Comparison of ENCODE assay signal across 8 cellular contexts in genomic region chr17:32319548-32319905, GRCh38. TPM values are rescaled to one million over a fixed set of nuclear protein-coding genes. Genes with fewer than 3 reads are reported as not detected.
DNase-seq lines count a peak whose midpoint lies in the region; ATAC-seq and TF ChIP-seq lines count a peak whose summit lies in the region.

No MANE protein-coding gene starts in this region.

- no peaks in the 10 kb centered on the region for H3K27me3 ChIP-seq in H9 (ENCODE audit: insufficient read depth, low read length)

- H3K27ac ChIP-seq in H9 (ENCODE audit: insufficient read length, low read depth, low read length): no peak overlapping the region

- H2BK5ac ChIP-seq in H9 (ENCODE audit: insufficient read length, low read length): no peak overlapping the region

- H3K23me2 ChIP-seq in H9 (ENCODE audit: insufficient read length, low read depth, low read length, poor library complexity, severe bottlenecking): no peaks in the 10 kb centered on the region

- ATAC-seq in HG03196 (IDR thresholded peaks at IDR 0.05; ENCODE audit: unreplicated experiment): no peak

- no peak overlapping the region for H4K91ac ChIP-seq in H9 (ENCODE audit: insufficient read length, low read depth, low read length)

- H3K27ac Mint-ChIP-seq in H9: no peak overlapping the region

- no peaks in the 10 kb centered on the region; the same call in 1 of the 2 replicates for H3K4me1 ChIP-seq in H9 (ENCODE audit: insufficient read depth, low read length)

- H4K5ac ChIP-seq in H9 (ENCODE audit: insufficient read length, low read depth, low read length): no peak overlapping the region

- H3K4ac ChIP-seq in H9 (ENCODE audit: low read depth, low read length): no peak overlapping the region

- H3K56ac ChIP-seq in H9 (ENCODE audit: insufficient read length, low read depth, low read length): no peak overlapping the region

- peak; percentile 97 for TF ChIP-seq CTCF in H9 (conservative IDR thresholded peaks at IDR 0.05)
- peak; percentile 99 for TF ChIP-seq CTCF in cardiac fibroblast (IDR thresholded peaks at IDR 0.05; ENCODE audit: low read depth, low read length)

- H3T11ph ChIP-seq in H9 (ENCODE audit: low read length): no peak overlapping the region

- H3K9me3 Mint-ChIP-seq in H9: no peaks in the 10 kb centered on the region

- no CpG with 5 or more reads among the region's 5 CpGs for WGBS in H9 (ENCODE audit: extremely low coverage, insufficient read length, low lambda C conversion rate)

- DNase-seq in EH (ENCODE audit: low read depth) (peak; percentile 69), H9 (peak; percentile 91), NCI-H2107 (lab: John Stamatoyannopoulos, UW) (peak; percentile 46), cardiac fibroblast (ENCODE audit: low read depth in 2 of 2) (peak; percentile 61 to 66), kidney tubule cell (ENCODE audit: low spot score) (peak; percentile 61)
- DNase-seq in activated CD4-positive, CD25-positive, alpha-beta regulatory T cell (lab: John Stamatoyannopoulos, UW): peak; percentile 30 to 65 (median 54)
- peak; percentile 71 to 83 for DNase-seq in stimulated activated CD4-positive, alpha-beta T cell treated with anti-CD3 and anti-CD28 coated beads, Interleukin-4, amount 100 ng/mL, for 48 hours (ENCODE audit: low read depth in 2 of 2)

- no peaks in the 10 kb centered on the region for H3K9me3 ChIP-seq in H9 (ENCODE audit: control insufficient read depth, low read depth, low read length)

- H2BK12ac ChIP-seq in H9 (ENCODE audit: insufficient read length, low read depth, low read length): no peak overlapping the region

- H2AFZ ChIP-seq in H9 (ENCODE audit: low read length): no peak overlapping the region

- no peaks in the 10 kb centered on the region; the same call in 1 of the 2 replicates for H3K79me2 ChIP-seq in H9 (ENCODE audit: insufficient read depth, low read length)

- no peak overlapping the region for H2BK120ac ChIP-seq in H9 (ENCODE audit: low read depth, low read length, poor library complexity, severe bottlenecking)

- no peak overlapping the region for H3K23ac ChIP-seq in H9 (ENCODE audit: insufficient read length, low read depth, low read length)

- H3K4me2 ChIP-seq in H9 (ENCODE audit: insufficient read depth, insufficient read length, low read length): no peak overlapping the region

- H2BK20ac ChIP-seq in H9 (ENCODE audit: low read depth, low read length, poor library complexity, severe bottlenecking): no peak overlapping the region

- no peak overlapping the region for H3K18ac ChIP-seq in H9 (ENCODE audit: insufficient read length, low read depth, low read length)

- H3K4me1 Mint-ChIP-seq in H9: peaks cover 40 to 47% of the 10 kb centered on the region in 2 experiments

- H4K8ac ChIP-seq in H9 (replicated peaks; ENCODE audit: insufficient read length, low read depth, low read length): no peak overlapping the region

- H3K27me3 Mint-ChIP-seq in H9 (ENCODE audit: low read depth): peaks cover 3% of the 10 kb centered on the region; the same call in 1 of the 2 replicates

- H3K4me3 ChIP-seq in cardiac fibroblast (replicated peaks in 1 of 2; ENCODE audit: low read depth in 2 of 2, low read length in 2 of 2): no peak overlapping the region

- H3K36me3 Mint-ChIP-seq in H9 (ENCODE audit: insufficient read depth in 1 of 3, low read depth in 3 of 3): peaks cover 1 to 31% (median 7%) of the 10 kb centered on the region in 3 experiments; a peak in 6 of 7 replicates

- H3K4me3 Mint-ChIP-seq in H9: no peak overlapping the region

- no peak overlapping the region for H3K9ac ChIP-seq in H9 (ENCODE audit: extremely low read depth, insufficient read length, low read length)

- no peaks in the 10 kb centered on the region for H3K79me1 ChIP-seq in H9 (ENCODE audit: insufficient read depth, low read depth, low read length, poor library complexity, severe bottlenecking)

- H2BK15ac ChIP-seq in H9 (ENCODE audit: low read depth, low read length): no peak overlapping the region

- H2AK5ac ChIP-seq in H9 (ENCODE audit: insufficient read length, low read length): no peak overlapping the region

- H3K14ac ChIP-seq in H9 (ENCODE audit: insufficient read depth, low read length): no peak overlapping the region

- H4K20me1 ChIP-seq in H9 (ENCODE audit: control insufficient read depth, insufficient read depth, insufficient read length): no peaks in the 10 kb centered on the region

RNA-seq across cellular contexts. Expression of gene C17orf75, which starts 22.4 kb away (rescaled TPM):
- 37.4 and 40.4 TPM in 2 replicates for total RNA-seq in H9 (2021)

RNA-seq across cellular contexts. Expression of gene ZNF207, which starts 30.4 kb away (rescaled TPM):
- total RNA-seq in H9 (2021): 283 and 296 TPM in 2 replicates

RNA-seq across cellular contexts. Expression of gene RHBDL3, which starts 53.9 kb away (rescaled TPM):
- total RNA-seq in H9 (2021): 8.7 and 12.5 TPM in 2 replicates
